21 cellular contexts compared by ENCODE assay signal in the genomic region with DNA sequence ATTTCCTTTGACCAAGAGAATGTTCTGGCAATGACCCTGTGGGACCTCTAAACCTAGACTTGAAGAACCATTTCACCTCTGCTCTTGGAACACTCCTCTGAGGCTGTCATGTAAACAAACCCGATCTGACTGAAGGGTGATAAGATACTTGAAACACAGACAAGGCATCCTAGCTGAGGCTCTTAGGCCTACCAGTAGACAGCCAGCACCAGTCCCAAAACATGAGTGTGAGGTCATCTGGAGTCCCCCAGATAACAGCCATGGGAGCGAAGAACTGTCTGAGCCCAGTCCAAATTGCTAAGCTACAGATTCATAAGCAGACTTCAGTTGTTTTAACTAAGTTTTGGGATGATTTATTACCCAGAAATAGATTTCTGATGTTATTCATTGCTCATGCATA. TPM values are rescaled to one million over a fixed set of nuclear protein-coding genes. Genes with fewer than 3 reads are reported as not detected.
"Had no signal": no experiment of that assay in that cellular context is flagged by ENCODE, and none has a peak within 500 bp of the region (broad histone marks: within the 10 kb centered on the region; RNA-seq: fewer than 3 reads in every experiment).

No MANE protein-coding gene starts in this region.

- H3K9me3 ChIP-seq: SK-N-SH had no signal

- DNase-seq: Karpas-422, KG1, MM.1S, NCI-H1092 treated with DMSO at 0.1 percent for 48 hours, NCI-H1436, NCI-H187, NCI-H2029, NCI-H2081 treated with DMSO at 0.1 percent for 48 hours, NCI-H2171, NCI-H226, NCI-H446, NCI-H510A, NCI-H524 treated with DMSO at 0.1 percent for 48 hours, NCI-H69, NCI-H774, RPMI8226, SHP77, SK-N-SH, SW 1271 had no signal

RNA-seq across cellular contexts. Expression of a gene that starts 39.5 kb away (rescaled TPM):
- total RNA-seq: HT-29, SK-MEL-5 had no signal
- polyA plus RNA-seq: SK-N-SH had no signal
